Comparison of ENCODE assay signal across 23 cellular contexts in genomic region chr17:75030161-75030560, GRCh38.
"Had no signal": no experiment of that assay in that cellular context is flagged by ENCODE, and none has a peak within 500 bp of the region (broad histone marks: within the 10 kb centered on the region; RNA-seq: fewer than 3 reads in every experiment).

No MANE protein-coding gene starts in this region.

- H3K27me3 ChIP-seq: dorsolateral prefrontal cortex, foreskin keratinocyte, hepatocyte, right lobe of liver, tibial nerve, upper lobe of right lung, vagina had no signal

- H3K9me3 Mint-ChIP-seq: stimulated activated effector memory CD8-positive, alpha-beta T cell treated with anti-CD3 and anti-CD28 coated beads, Interleukin-12 subunit alpha, Interleukin-12 subunit beta, amount 100 ng/mL, for 72 hours had no signal

- H3K4me3 ChIP-seq: dorsolateral prefrontal cortex, hepatocyte, lung, psoas muscle, right lobe of liver, tibial nerve, upper lobe of right lung, vagina had no signal

- H3K27ac Mint-ChIP-seq: nephron progenitor cell; stimulated activated effector memory CD8-positive, alpha-beta T cell treated with anti-CD3 and anti-CD28 coated beads, Interleukin-12 subunit alpha, Interleukin-12 subunit beta, amount 100 ng/mL, for 72 hours had no signal

- H3K4me3 Mint-ChIP-seq: nephron progenitor cell; stimulated activated effector memory CD8-positive, alpha-beta T cell treated with anti-CD3 and anti-CD28 coated beads, Interleukin-12 subunit alpha, Interleukin-12 subunit beta, amount 100 ng/mL, for 72 hours had no signal

- DNase-seq: cortex of kidney; dorsolateral prefrontal cortex; effector CD8-positive, alpha-beta T cell; foreskin keratinocyte; head of caudate nucleus; left colon; left ventricle myocardium superior; mesenchymal stem cell; midbrain; nephron progenitor cell; psoas muscle; retina; right lobe of liver; stimulated activated CD4-positive, alpha-beta T cell treated with anti-CD3 and anti-CD28 coated beads, Interleukin-4, amount 100 ng/mL, for 1 hour; stimulated activated CD8-positive, alpha-beta memory T cell treated with anti-CD3 and anti-CD28 coated beads, Interleukin-4, amount 100 ng/mL, for 48 hours; stimulated activated naive CD8-positive, alpha-beta T cell treated with anti-CD3 and anti-CD28 coated beads, Interleukin-15, Interleukin-2, amounts not matched to agents 100 U/mL and 50 U/mL, for 24 hours; upper lobe of right lung had no signal

- H3K27ac ChIP-seq: foreskin keratinocyte, hepatocyte, neutrophil, psoas muscle, right lobe of liver, tibial nerve, upper lobe of right lung, vagina had no signal

- ATAC-seq: foreskin keratinocyte; left colon; left ventricle myocardium superior; psoas muscle; right lobe of liver; stimulated activated effector memory CD8-positive, alpha-beta T cell treated with anti-CD3 and anti-CD28 coated beads, Interleukin-12 subunit alpha, Interleukin-12 subunit beta, amount 100 ng/mL, for 72 hours; stimulated activated naive CD8-positive, alpha-beta T cell treated with anti-CD3 and anti-CD28 coated beads, Interleukin-15, Interleukin-2, amounts not matched to agents 100 U/mL and 50 U/mL, for 24 hours; upper lobe of right lung had no signal

- H3K9me3 ChIP-seq: neutrophil, psoas muscle, right lobe of liver, upper lobe of right lung, vagina had no signal

- H3K36me3 ChIP-seq: neutrophil, right lobe of liver, tibial nerve, upper lobe of right lung, vagina had no signal
